In genomic region chr5:56464935-56465756, GRCh38 we compare ENCODE assay signal across 1 cellular context.
TF ChIP-seq lines count a peak whose summit lies in the region.

No MANE protein-coding gene starts in this region.

TF ChIP-seq in HepG2, 621 proteins besides CTCF, POLR2A, EP300 and RAD21 (continued from another document and continues in another):
- TF ChIP-seq PATZ1 (CRISPR knock-in tag; IDR thresholded peaks at IDR 0.05): peak; percentile 58
- TF ChIP-seq ZNF652 (CRISPR knock-in tag; IDR thresholded peaks at IDR 0.05; ENCODE audit: borderline replicate concordance, low read depth): peak; percentile 15; the same call in 1 of the 2 replicates
- peak; percentile 83 for TF ChIP-seq ZKSCAN5 (CRISPR knock-in tag; IDR thresholded peaks at IDR 0.05)
- TF ChIP-seq ZNF260 (CRISPR knock-in tag; IDR thresholded peaks at IDR 0.05; ENCODE audit: borderline replicate concordance, low read depth): no peak
- no peak for TF ChIP-seq ZNF563 (CRISPR knock-in tag; IDR thresholded peaks at IDR 0.05)
- TF ChIP-seq ZNF572 (CRISPR knock-in tag; IDR thresholded peaks at IDR 0.05): no peak
- TF ChIP-seq KDM6A (CRISPR knock-in tag; IDR thresholded peaks at IDR 0.05; ENCODE audit: low read depth): peak; percentile 67
- no peak for TF ChIP-seq MBNL3 (CRISPR knock-in tag; conservative IDR thresholded peaks at IDR 0.05)
- TF ChIP-seq ZNF362 (CRISPR knock-in tag; IDR thresholded peaks at IDR 0.05; ENCODE audit: borderline replicate concordance): no peak; the same call in 1 of the 2 replicates
- TF ChIP-seq HOXA9 (CRISPR knock-in tag; IDR thresholded peaks at IDR 0.05; ENCODE audit: borderline replicate concordance): no peak
- TF ChIP-seq IRF9 (CRISPR knock-in tag; IDR thresholded peaks at IDR 0.05; ENCODE audit: borderline replicate concordance): no peak
- no peak for TF ChIP-seq ZNF841 (CRISPR knock-in tag; IDR thresholded peaks at IDR 0.05; ENCODE audit: borderline replicate concordance)
- TF ChIP-seq ZXDC (CRISPR knock-in tag; IDR thresholded peaks at IDR 0.05): no peak
- TF ChIP-seq ZNF383 (CRISPR knock-in tag; IDR thresholded peaks at IDR 0.05; ENCODE audit: borderline replicate concordance): no peak
- TF ChIP-seq ZNF639 (CRISPR knock-in tag; conservative IDR thresholded peaks at IDR 0.05): no peak; the same call in 1 of the 2 replicates
- TF ChIP-seq TERF1 (CRISPR knock-in tag; IDR thresholded peaks at IDR 0.05): no peak
- peak; percentile 69 for TF ChIP-seq CREM (IDR thresholded peaks at IDR 0.05)
- no peak for TF ChIP-seq CREM (CRISPR knock-in tag; IDR thresholded peaks at IDR 0.05)
- no peak for TF ChIP-seq IRX3 (CRISPR knock-in tag; IDR thresholded peaks at IDR 0.05; ENCODE audit: borderline replicate concordance, low read depth)
- peak; percentile 32; the same call in 1 of the 2 replicates for TF ChIP-seq SP5 (CRISPR knock-in tag; IDR thresholded peaks at IDR 0.05; ENCODE audit: borderline replicate concordance, low read depth)
- no peak for TF ChIP-seq FOXO4 (CRISPR knock-in tag; conservative IDR thresholded peaks at IDR 0.05)
- peak; percentile 83; the same call in 1 of the 2 replicates for TF ChIP-seq ZBTB43 (CRISPR knock-in tag; conservative IDR thresholded peaks at IDR 0.05)
- no peak for TF ChIP-seq ZNF576 (CRISPR knock-in tag; IDR thresholded peaks at IDR 0.05)
- peak; percentile 79 for TF ChIP-seq ASH2L (IDR thresholded peaks at IDR 0.05; ENCODE audit: insufficient read length, low read depth, low read length)
- peak; percentile 84 for TF ChIP-seq TEAD3 (CRISPR knock-in tag; optimal IDR thresholded peaks at IDR 0.05; ENCODE audit: borderline replicate concordance)
- TF ChIP-seq ATF7 (IDR thresholded peaks at IDR 0.05): no peak
- TF ChIP-seq ATF7 (CRISPR knock-in tag; IDR thresholded peaks at IDR 0.05): no peak
- no peak for TF ChIP-seq SNAPC2 (CRISPR knock-in tag; IDR thresholded peaks at IDR 0.05)
- no peak for TF ChIP-seq MZF1 (CRISPR knock-in tag; IDR thresholded peaks at IDR 0.05; ENCODE audit: borderline replicate concordance)
- TF ChIP-seq WIZ (CRISPR knock-in tag; IDR thresholded peaks at IDR 0.05): peak; percentile 57; the same call in 1 of the 2 replicates
- TF ChIP-seq REST (IDR thresholded peaks at IDR 0.05; ENCODE audit: borderline replicate concordance in 1 of 2, low read depth in 1 of 2, low read length in 2 of 2): no peak
- TF ChIP-seq CREBL2 (CRISPR knock-in tag; IDR thresholded peaks at IDR 0.05; ENCODE audit: borderline replicate concordance): no peak
- TF ChIP-seq ZNF614 (CRISPR knock-in tag; IDR thresholded peaks at IDR 0.05; ENCODE audit: borderline replicate concordance): peak; percentile 76; the same call in 1 of the 2 replicates
- peak; percentile 80; the same call in 1 of the 2 replicates for TF ChIP-seq FOXK1 (CRISPR knock-in tag; IDR thresholded peaks at IDR 0.05; ENCODE audit: borderline replicate concordance, low read depth)
- no peak for TF ChIP-seq HNRNPK (IDR thresholded peaks at IDR 0.05; ENCODE audit: low read depth, low read length, poor library complexity, severe bottlenecking)
